Comparison of ENCODE assay signal across 8 cellular contexts in genomic region chr14:103259801-103260628, GRCh38.
DNase-seq lines count a peak whose midpoint lies in the region; ATAC-seq and TF ChIP-seq lines count a peak whose summit lies in the region.

No MANE protein-coding gene starts in this region.

- peak overlapping the region; percentile 80 to 89 (median 85) for H3K27ac ChIP-seq in stomach
- no peak overlapping the region for H3K27ac ChIP-seq in MM.1S (ENCODE audit: low read length)

- H3K4me1 ChIP-seq in stomach (peaks cover 0 to 17% (median 12%) of the 10 kb centered on the region in 4 donors), MM.1S (ENCODE audit: low read length) (no peaks in the 10 kb centered on the region)

- H3K4me1 Mint-ChIP-seq in T-helper 17 cell = peaks cover 16% of the 10 kb centered on the region

- TF ChIP-seq CTCF in stomach (IDR thresholded peaks at IDR 0.05) (no peak), MM.1S (IDR thresholded peaks at IDR 0.05; ENCODE audit: low read length) (no peak)

- H3K9me3 ChIP-seq in T-helper 17 cell (ENCODE audit: control insufficient read depth, low read length, poor library complexity, severe bottlenecking) (no peaks in the 10 kb centered on the region), stomach (peaks cover 0 to 4% (median 0%) of the 10 kb centered on the region in 4 donors), MM.1S (replicated peaks; ENCODE audit: insufficient read depth, low read length) (no peaks in the 10 kb centered on the region)

- no peak overlapping the region for H3K9ac ChIP-seq in MM.1S (ENCODE audit: low read length)

- peaks cover 2% of the 10 kb centered on the region for H3K36me3 Mint-ChIP-seq in T-helper 17 cell (ENCODE audit: low read depth)

- peak overlapping the region; percentile 57 for H3K27ac Mint-ChIP-seq in T-helper 17 cell

- peak overlapping the region; percentile 69 for H3K4me3 Mint-ChIP-seq in T-helper 17 cell

- peak overlapping the region; percentile 40 to 53 (median 44) for H3K4me3 ChIP-seq in stomach
- no peak overlapping the region for H3K4me3 ChIP-seq in MM.1S (ENCODE audit: low read length)

- TF ChIP-seq EP300 in stomach (IDR thresholded peaks at IDR 0.05) = no peak

- H3K9me2 ChIP-seq in MM.1S (replicated peaks; ENCODE audit: insufficient read depth, low read length) = no peaks in the 10 kb centered on the region

- H2AFZ ChIP-seq in MM.1S (ENCODE audit: low read length) = no peak overlapping the region

- H4K20me1 ChIP-seq in MM.1S (ENCODE audit: insufficient read depth, low read length) = no peaks in the 10 kb centered on the region

- H3K27me3 ChIP-seq in stomach (no peaks in the 10 kb centered on the region), MM.1S (replicated peaks; ENCODE audit: insufficient read depth, low read length) (no peaks in the 10 kb centered on the region)

- intact Hi-C loops in left ventricle myocardium superior (cut with micrococcal nuclease) = no loop called here
- intact Hi-C loops in stomach (cut with DNase I; ENCODE audit: low total_unique reads) = no loop called here

- no peaks in the 10 kb centered on the region for H3K79me2 ChIP-seq in MM.1S (ENCODE audit: low read length)

- no peak overlapping the region for H3K4me2 ChIP-seq in MM.1S (ENCODE audit: low read depth, low read length)

- 25 to 42% (median 39%) methylated on average over 18 to 19 of the region's 19 CpGs for WGBS in stomach, 5 donors

- no peaks in the 10 kb centered on the region for H3K36me3 ChIP-seq in stomach
- no peaks in the 10 kb centered on the region for H3K36me3 ChIP-seq in MM.1S (replicated peaks; ENCODE audit: insufficient read depth, low read length)

- DNase-seq in HK-2 (ENCODE audit: unreplicated experiment) (peak; percentile 47), T-helper 17 cell (no peak), left ventricle myocardium superior (no peak), stomach (peak; percentile 32), SW 1271 (lab: John Stamatoyannopoulos, UW) (no peak), NCI-H2029 treated with DMSO at 0.1 percent for 48 hours (lab: John Stamatoyannopoulos, UW) (no peak), MM.1S (no peak)
- DNase-seq in stimulated activated CD4-positive, alpha-beta T cell treated with anti-CD3 and anti-CD28 coated beads, Interleukin-1b, Interleukin-23, amount 100 ng/mL, for 48 hours = no peak

- H3F3A ChIP-seq in MM.1S (ENCODE audit: insufficient read depth, low read length) = no peaks in the 10 kb centered on the region

- ATAC-seq in T-helper 17 cell (no peak), left ventricle myocardium superior (peak; percentile 68)

- peaks cover 55% of the 10 kb centered on the region for H3K27me3 Mint-ChIP-seq in T-helper 17 cell

- TF ChIP-seq POLR2A in stomach (IDR thresholded peaks at IDR 0.05) = no peak

Comparison
In these comparisons a context has a peak if more than half of its experiments do, and no peak if none do; other contexts are left out.
1. DNase-seq: peak in HK-2 (single experiment) and stomach (single experiment); none in T-helper 17 cell (0 of 3), left ventricle myocardium superior (single experiment), stimulated activated CD4-positive, alpha-beta T cell treated with anti-CD3 and anti-CD28 coated beads, Interleukin-1b, Interleukin-23, amount 100 ng/mL, for 48 hours (single experiment), SW 1271 (0 of 2), NCI-H2029 treated with DMSO at 0.1 percent for 48 hours (single experiment) and MM.1S (single experiment).